Comparison of ENCODE assay signal across 10 cellular contexts in genomic region chr5:82834151-82834550, GRCh38.
"Had no signal": no experiment of that assay in that cellular context is flagged by ENCODE, and none has a peak within 500 bp of the region (broad histone marks: within the 10 kb centered on the region; RNA-seq: fewer than 3 reads in every experiment).

No MANE protein-coding gene starts in this region.

- H3K36me3 Mint-ChIP-seq: IgD-negative memory B cell had no signal

- H3K4me3 Mint-ChIP-seq: HFFc6, IgD-negative memory B cell had no signal

- H3K4me3 ChIP-seq: HAP-1 had no signal

- H3K27ac Mint-ChIP-seq: HFFc6, IgD-negative memory B cell had no signal

- H3K4me2 ChIP-seq: KMS-11 had no signal

- H3K36me3 ChIP-seq: HAP-1 had no signal

- DNase-seq: GOT3, H7, HFFc6, KBM-7 had no signal

- H3K9me3 ChIP-seq: HAP-1 had no signal

- H3K4me1 ChIP-seq: HAP-1 had no signal

- H3K27ac ChIP-seq: HL-60, KMS-11 had no signal

- H3K9ac ChIP-seq: KMS-11 had no signal

- H3K4me1 Mint-ChIP-seq: IgD-negative memory B cell had no signal

- ATAC-seq: HCT116, HepG2 had no signal
